Comparison of ENCODE assay signal across 8 cellular contexts in the genomic region with DNA sequence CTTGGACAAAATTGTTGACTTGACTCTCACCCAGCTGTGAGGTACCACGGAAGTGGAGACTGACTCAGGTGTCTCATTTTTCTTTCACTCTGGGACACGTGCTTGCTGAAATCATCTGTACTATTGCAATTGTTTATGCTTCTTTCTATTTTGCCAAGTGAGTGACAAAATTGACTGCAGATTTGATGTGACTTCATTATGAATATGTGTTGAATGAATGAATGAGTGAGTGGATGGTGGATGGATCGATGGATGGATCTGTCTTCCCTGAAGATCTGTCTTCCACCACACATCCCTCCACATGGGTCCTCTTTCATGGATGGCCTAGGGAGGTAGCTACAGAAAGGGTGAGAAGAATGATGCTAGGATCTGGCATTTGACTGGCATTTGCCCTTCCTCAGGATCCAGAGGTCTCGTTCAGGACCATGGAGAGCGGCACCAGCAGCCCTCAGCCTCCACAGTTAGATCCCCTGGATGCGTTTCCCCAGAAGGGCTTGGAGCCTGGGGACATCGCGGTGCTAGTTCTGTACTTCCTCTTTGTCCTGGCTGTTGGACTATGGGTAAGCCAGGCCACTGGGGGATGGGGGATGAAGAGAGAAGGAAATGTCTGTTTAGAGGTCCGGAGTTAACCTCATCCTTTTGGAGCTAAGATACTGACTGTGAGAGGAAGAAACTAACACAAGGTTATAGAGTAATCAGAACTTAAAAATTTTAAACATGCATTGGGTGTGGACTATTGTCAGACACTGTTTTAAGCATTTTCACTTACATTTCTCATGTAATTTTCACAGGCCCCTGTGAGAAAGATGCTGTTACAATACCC.
DNase-seq lines count a peak whose midpoint lies in the region; ATAC-seq and TF ChIP-seq lines count a peak whose summit lies in the region.

No MANE protein-coding gene starts in this region.

- in situ Hi-C loops in GM13977 (cut with MboI; ENCODE audit: low pct_unique_long_range_greater_than_20kb, low sequenced_read_pairs, unreplicated experiment): no loop called here

- TF ChIP-seq CTCF in GM13977 (IDR thresholded peaks at IDR 0.05; ENCODE audit: extremely low read depth, insufficient read depth, missing control alignments): no peak

- DNase-seq in GM13977 (ENCODE audit: low spot score) (peak; percentile 68), OCI-M1 (lab: John Stamatoyannopoulos, UW) (peak; percentile 79), hepatic stellate cell (ENCODE audit: low spot score) (peak; percentile 65), NCI-H2227 (lab: John Stamatoyannopoulos, UW; ENCODE audit: unreplicated experiment) (no peak)
- DNase-seq in activated gamma-delta T cell treated with anti-CD3 and anti-CD28 coated beads, Interleukin-2, amount 50 U/mL, for 16 hours (ENCODE audit: low read depth): peak; percentile 5
- DNase-seq in stimulated activated CD4-positive, alpha-beta T cell treated with anti-CD3 and anti-CD28 coated beads, Interleukin-4, amount 100 ng/mL, for 48 hours (ENCODE audit: low read depth in 2 of 2): peak; percentile 34 to 47

- no peak for ATAC-seq in GM18867 (IDR thresholded peaks at IDR 0.05; ENCODE audit: unreplicated experiment)
- ATAC-seq in GM19397 (IDR thresholded peaks at IDR 0.05; ENCODE audit: unreplicated experiment): no peak
